Comparison of ENCODE assay signal across 8 cellular contexts in genomic region chr15:80989518-80990478, GRCh38. TPM values are rescaled to one million over a fixed set of nuclear protein-coding genes. Genes with fewer than 3 reads are reported as not detected.
A peak's percentile ranks its signal among the peaks of the same experiment; 100 is the strongest.
DNase-seq lines count a peak whose midpoint lies in the region; ATAC-seq and TF ChIP-seq lines count a peak whose summit lies in the region.

MESD (minus strand) TSS chr15:80989819; CDS start chr15:80989791, 28 bp downstream.

- 0% methylated on average over 61 to 63 of the region's 63 CpGs for WGBS in ovary, 3 donors
- WGBS in thymus, result 1% methylated on average over 63 of the region's 63 CpGs

- peaks cover 47% of the 10 kb centered on the region for H3K79me2 ChIP-seq in SU-DHL-6 (ENCODE audit: insufficient read depth, low read length)

- no peaks in the 10 kb centered on the region for H3K9me2 ChIP-seq in SU-DHL-6 (replicated peaks; ENCODE audit: insufficient read depth, low read length)

- peaks cover 42% of the 10 kb centered on the region for H3K4me1 Mint-ChIP-seq in activated naive CD8-positive, alpha-beta T cell treated with anti-CD3 and anti-CD28 coated beads, Interleukin-2, amount 10 ng/mL, durations not matched to agents 7 days and 5 days

- no peaks in the 10 kb centered on the region for H3K27me3 Mint-ChIP-seq in activated naive CD8-positive, alpha-beta T cell treated with anti-CD3 and anti-CD28 coated beads, Interleukin-2, amount 10 ng/mL, durations not matched to agents 7 days and 5 days

- H3K36me3 Mint-ChIP-seq in activated naive CD8-positive, alpha-beta T cell treated with anti-CD3 and anti-CD28 coated beads, Interleukin-2, amount 10 ng/mL, durations not matched to agents 7 days and 5 days, result peaks cover 21% of the 10 kb centered on the region

- H3F3A ChIP-seq in SU-DHL-6 (ENCODE audit: insufficient read depth), result peaks cover 11% of the 10 kb centered on the region

- H4K20me1 ChIP-seq in SU-DHL-6 (ENCODE audit: low read depth, low read length), result no peaks in the 10 kb centered on the region

- no peaks in the 10 kb centered on the region for H3K36me3 ChIP-seq in SU-DHL-6 (ENCODE audit: low read length)
- H3K36me3 ChIP-seq in ovary, result no peaks in the 10 kb centered on the region
- no peaks in the 10 kb centered on the region for H3K36me3 ChIP-seq in thymus (ENCODE audit: control insufficient read depth, insufficient read depth)

- TF ChIP-seq CTCF in GM12875 (IDR thresholded peaks at IDR 0.05; ENCODE audit: borderline replicate concordance, insufficient read depth, low read depth, low read length) (no peak), SU-DHL-6 (IDR thresholded peaks at IDR 0.05; ENCODE audit: insufficient read depth, low read length, poor library complexity, severe bottlenecking) (no peak), ovary (IDR thresholded peaks at IDR 0.05) (no peak)

- H3K27me3 ChIP-seq in SU-DHL-6 (ENCODE audit: low read length) (no peaks in the 10 kb centered on the region), ovary (no peaks in the 10 kb centered on the region), thymus (ENCODE audit: control insufficient read depth, insufficient read depth) (no peaks in the 10 kb centered on the region)

- H2AFZ ChIP-seq in SU-DHL-6 (ENCODE audit: low read depth, low read length, severe bottlenecking), result peak within 1 kb of the TSS; percentile 91

- H3K9me3 ChIP-seq in SU-DHL-6 (ENCODE audit: insufficient read depth, low read length) (no peaks in the 10 kb centered on the region), ovary (no peaks in the 10 kb centered on the region), thymus (ENCODE audit: control insufficient read depth) (no peaks in the 10 kb centered on the region)

- H3K9me3 Mint-ChIP-seq in activated naive CD8-positive, alpha-beta T cell treated with anti-CD3 and anti-CD28 coated beads, Interleukin-2, amount 10 ng/mL, durations not matched to agents 7 days and 5 days, result no peaks in the 10 kb centered on the region

- H3K4me3 ChIP-seq in GM12875 (ENCODE audit: low read depth, low read length) (peak within 1 kb of the TSS; percentile 97), SU-DHL-6 (ENCODE audit: insufficient read depth, low read length, poor library complexity, severe bottlenecking) (peak within 1 kb of the TSS; percentile 96), ovary (peak within 1 kb of the TSS; percentile 90), thymus (ENCODE audit: low read length) (peak within 1 kb of the TSS; percentile 90)

- peak within 1 kb of the TSS; percentile 97 for H3K27ac Mint-ChIP-seq in activated naive CD8-positive, alpha-beta T cell treated with anti-CD3 and anti-CD28 coated beads, Interleukin-2, amount 10 ng/mL, durations not matched to agents 7 days and 5 days

- H3K4me2 ChIP-seq in SU-DHL-6 (ENCODE audit: low read depth, low read length, poor library complexity, severe bottlenecking), result peak within 1 kb of the TSS; percentile 82

- H3K4me1 ChIP-seq in ovary (ENCODE audit: insufficient read depth), result peaks cover 18% of the 10 kb centered on the region
- peaks cover 33% of the 10 kb centered on the region for H3K4me1 ChIP-seq in thymus (ENCODE audit: control insufficient read depth, insufficient read depth, low read length)

- no peak for TF ChIP-seq EP300 in ovary (IDR thresholded peaks at IDR 0.05)

- H3K4me3 Mint-ChIP-seq in activated naive CD8-positive, alpha-beta T cell treated with anti-CD3 and anti-CD28 coated beads, Interleukin-2, amount 10 ng/mL, durations not matched to agents 7 days and 5 days, result peak within 1 kb of the TSS; percentile 98

- H3K9ac ChIP-seq in SU-DHL-6 (ENCODE audit: low read length), result peak within 1 kb of the TSS; percentile 92

- H3K27ac ChIP-seq in SU-DHL-6 (ENCODE audit: low read depth, low read length) (peak within 1 kb of the TSS; percentile 40), ovary (peak within 1 kb of the TSS; percentile 82 to 84), thymus (ENCODE audit: low read depth) (peak within 1 kb of the TSS; percentile 96)

- POLR2A ChIA-PET in activated naive CD8-positive, alpha-beta T cell treated with anti-CD3 and anti-CD28 coated beads, Interleukin-2, amount 10 ng/mL, durations not matched to agents 7 days and 5 days (lab: Charles Lee), result interaction anchor here (1.9 to 2.9 kb wide), 2 partner anchors 11 to 12 kb away, joined by 7 to 33 read pairs; partner anchors contain the start of gene TLNRD1

- peak; percentile 70 for TF ChIP-seq POLR2A in ovary (IDR thresholded peaks at IDR 0.05)

- DNase-seq in NCI-H1417 (lab: John Stamatoyannopoulos, UW) (peak; percentile 87 to 98 (median 97)), head of caudate nucleus (peak; percentile 94 to 99 (median 98)), ovary (peak; percentile 98 to 99 (median 99))
- DNase-seq in activated naive CD8-positive, alpha-beta T cell treated with anti-CD3 and anti-CD28 coated beads, Interleukin-2, amount 10 ng/mL, durations not matched to agents 7 days and 5 days, result peak; percentile 97

- ATAC-seq in HG02763 (IDR thresholded peaks at IDR 0.05; ENCODE audit: unreplicated experiment), result peak; percentile 98
- peak; percentile 99 for ATAC-seq in activated naive CD8-positive, alpha-beta T cell treated with anti-CD3 and anti-CD28 coated beads, Interleukin-2, amount 10 ng/mL, durations not matched to agents 7 days and 5 days (ENCODE audit: low read depth)

- intact Hi-C loops in head of caudate nucleus (cut with DNase I), result loop anchor here (10.0 kb wide), 1 partner anchor 275 kb away; no protein-coding TSS in a partner anchor
- intact Hi-C loops in ovary (cut with DNase I), result loop anchor here in 2 of 4 donors (5.0 to 10.0 kb wide), 2 partner anchors 118 to 535 kb away; no protein-coding TSS in a partner anchor

RNA-seq across cellular contexts. Expression of gene MESD, which starts in this region (rescaled TPM):
- total RNA-seq in activated naive CD8-positive, alpha-beta T cell treated with anti-CD3 and anti-CD28 coated beads, Interleukin-2, amount 10 ng/mL, durations not matched to agents 7 days and 5 days, result 10 to 100 TPM; 28.0 to 28.4 TPM
- 10 to 100 TPM; 20.7 to 34.2 (median 29.3) TPM for total RNA-seq in ovary
- polyA plus RNA-seq in ovary (10 to 100 TPM; 18.0 to 34.8 TPM), thymus (20.5 TPM)

Comparison
In these comparisons a context has a peak if more than half of its experiments do, and no peak if none do; other contexts are left out.
1. Peak in every context shown above with its lines: DNase-seq, ATAC-seq, H3K4me3 ChIP-seq and H3K27ac ChIP-seq.
2. H3K27ac ChIP-seq: peak in every context shown above with its lines; median percentile 96 in thymus; 83 in ovary; 40 in SU-DHL-6.